Comparison of ENCODE assay signal across 17 cellular contexts in the genomic region with DNA sequence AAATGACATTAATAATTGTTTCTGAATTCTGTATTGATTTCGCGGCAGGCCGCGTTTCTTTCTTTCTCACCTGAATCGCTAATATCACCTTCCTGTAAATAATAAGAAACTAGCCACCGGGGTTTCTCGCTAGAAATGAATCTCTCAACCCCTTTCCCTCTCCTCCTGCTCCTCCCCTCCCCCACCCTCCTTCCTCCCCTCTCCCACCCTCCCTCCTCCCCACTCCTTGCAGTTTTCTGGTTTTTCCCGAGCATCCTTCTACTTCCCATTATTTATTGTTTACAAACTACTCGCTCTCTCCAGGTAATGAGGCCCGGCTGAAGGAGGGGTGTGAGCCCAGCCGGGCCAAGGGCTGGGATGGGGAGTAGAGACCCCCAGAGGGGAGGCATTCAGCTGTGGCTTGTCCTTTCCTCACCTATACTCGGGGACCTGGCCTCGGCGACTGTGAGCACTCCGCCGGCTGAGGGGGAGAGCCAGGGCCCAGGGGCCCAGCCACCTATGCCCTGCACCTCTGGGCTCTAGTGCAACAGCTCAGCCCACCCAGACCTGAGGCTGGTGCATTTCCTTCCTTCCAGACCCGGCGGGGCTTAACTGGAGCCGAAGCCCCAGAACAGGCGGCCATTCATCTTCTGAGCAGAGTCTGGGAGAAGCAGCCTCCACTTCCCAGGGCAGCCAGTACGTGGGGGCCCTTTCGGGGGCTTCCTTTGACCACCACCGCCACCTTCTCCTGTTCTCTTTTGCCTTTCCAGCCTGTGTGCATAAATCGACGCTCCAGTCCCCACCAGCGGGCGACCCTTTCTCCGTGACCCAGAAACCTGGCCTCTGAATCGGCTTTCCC. TPM values are rescaled to one million over a fixed set of nuclear protein-coding genes. Genes with fewer than 3 reads are reported as not detected.
DNase-seq lines count a peak whose midpoint lies in the region; ATAC-seq and TF ChIP-seq lines count a peak whose summit lies in the region.
"Had no signal": no experiment of that assay in that cellular context is flagged by ENCODE, and none has a peak within 500 bp of the region (broad histone marks: within the 10 kb centered on the region; RNA-seq: fewer than 3 reads in every experiment).

No MANE protein-coding gene starts in this region.

- DNase-seq in GM10266 (ENCODE audit: extremely low spot score) (peak; percentile 40), foreskin keratinocyte (no peak), MG63 (no peak), AG08396 (ENCODE audit: low spot score) (no peak)
- DNase-seq: activated B cell treated with CpG ODN at 0.5 μM for 24 hours, activated gamma-delta T cell, dermis blood vessel endothelial cell, DMS153, NCI-H1694, NCI-H510A treated with DMSO at 0.1 percent for 48 hours, testis had no signal

- no peak overlapping the region for H3K9ac ChIP-seq in HUES64 (ENCODE audit: low read depth, low read length)
- H3K9ac ChIP-seq: BLaER1 treated with 17β-estradiol and CSF1 and Interleukin-3, amounts not matched to agents 10 nM and 100 nM had no signal

- H3K27me3 ChIP-seq in HUES64 (ENCODE audit: insufficient read depth, low read length) (peaks cover 100% of the 10 kb centered on the region), foreskin keratinocyte (no peaks in the 10 kb centered on the region), neuron (ENCODE audit: insufficient read depth, low read length) (peaks cover 86% of the 10 kb centered on the region), MG63 (peaks cover 19% of the 10 kb centered on the region)
- H3K27me3 ChIP-seq: testis had no signal

- 2% methylated on average over 29 of the region's 29 CpGs for WGBS in HUES64

- peaks cover 15% of the 10 kb centered on the region for H3K4me1 ChIP-seq in HUES64 (ENCODE audit: insufficient read depth, low read length)
- peaks cover 17% of the 10 kb centered on the region for H3K4me1 ChIP-seq in foreskin keratinocyte
- peaks cover 26% of the 10 kb centered on the region for H3K4me1 ChIP-seq in neuron (ENCODE audit: insufficient read depth, low read length)

- no peak overlapping the region for H2AFZ ChIP-seq in neuron (ENCODE audit: low read depth, low read length)

- no peak overlapping the region for H3K27ac ChIP-seq in HUES64 (ENCODE audit: low read depth, low read length)
- H3K27ac ChIP-seq in foreskin keratinocyte, result peak overlapping the region; percentile 97
- H3K27ac ChIP-seq: BLaER1 treated with 17β-estradiol and CSF1 and Interleukin-3, amounts not matched to agents 10 nM and 100 nM; testis had no signal

- H3K4me3 ChIP-seq in HUES64 (ENCODE audit: low read length) (peak overlapping the region; percentile 32), neuron (ENCODE audit: low read length) (peak overlapping the region; percentile 59), MG63 (no peak overlapping the region)
- H3K4me3 ChIP-seq: lung, testis had no signal

- TF ChIP-seq CTCF in GM10266 (IDR thresholded peaks at IDR 0.05; ENCODE audit: control insufficient read depth, insufficient read depth, low read depth, missing control alignments) (no peak), foreskin keratinocyte (conservative IDR thresholded peaks at IDR 0.05) (no peak)

- no peaks in the 10 kb centered on the region for H3K36me3 ChIP-seq in HUES64 (ENCODE audit: insufficient read depth, low read length)
- H3K36me3 ChIP-seq in neuron (ENCODE audit: insufficient read depth, low read length), result no peaks in the 10 kb centered on the region
- no peaks in the 10 kb centered on the region for H3K36me3 ChIP-seq in MG63
- H3K36me3 ChIP-seq: BLaER1 treated with 17β-estradiol and CSF1 and Interleukin-3, amounts not matched to agents 10 nM and 100 nM had no signal

- H3K9me3 ChIP-seq in HUES64 (ENCODE audit: insufficient read depth, low read depth, low read length) (no peaks in the 10 kb centered on the region), neuron (ENCODE audit: low read length) (peaks cover 3% of the 10 kb centered on the region), MG63 (peaks cover 14% of the 10 kb centered on the region)
- H3K9me3 ChIP-seq: testis had no signal

- ATAC-seq in foreskin keratinocyte (no peak), GM18867 (IDR thresholded peaks at IDR 0.05; ENCODE audit: unreplicated experiment) (no peak)

RNA-seq across cellular contexts. Expression of a gene that starts 2.1 kb away (rescaled TPM):
- 0.75 TPM for polyA plus RNA-seq in HUES64 (2013, experiment 1 of 2)
- polyA plus RNA-seq in HUES64 (2013, experiment 2 of 2), result 0.32 TPM
- 20.3 and 26.4 TPM in 2 replicates for total RNA-seq in foreskin keratinocyte
- polyA plus RNA-seq in foreskin keratinocyte, result 22.0 and 32.8 TPM in 2 replicates
- 0.66 and 5.1 TPM in 2 replicates for total RNA-seq in MG63 (2014; rRNA removed; shearing (Covaris generic); ENCODE audit: low replicate concordance)
- total RNA-seq: activated B cell treated with CpG ODN at 0.5 μM for 24 hours, dermis blood vessel endothelial cell, fibroblast of lung, lung had no signal
- polyA plus RNA-seq: fibroblast of lung had no signal
